Comparison of ENCODE assay signal across 8 cellular contexts in genomic region chr1:7783826-7784491, GRCh38. TPM values are rescaled to one million over a fixed set of nuclear protein-coding genes. Genes with fewer than 3 reads are reported as not detected.
DNase-seq lines count a peak whose midpoint lies in the region; ATAC-seq, FAIRE-seq and TF ChIP-seq lines count a peak whose summit lies in the region.

TSS of gene PER3 (plus strand) at chr1:7784291. CDS start at chr1:7784878, 587 bp downstream.

- peaks cover 8% of the 10 kb centered on the region for H3K9me3 Mint-ChIP-seq in WTC11

- peaks cover 42% of the 10 kb centered on the region for H3K36me3 Mint-ChIP-seq in WTC11

- H3K36me3 ChIP-seq in A673 (ENCODE audit: insufficient read depth, low read length, poor library complexity, severe bottlenecking) = peaks cover 13% of the 10 kb centered on the region
- H3K36me3 ChIP-seq in bronchial epithelial cell (ENCODE audit: control insufficient read depth, insufficient read depth, low read length) = peaks cover 3% of the 10 kb centered on the region
- no peaks in the 10 kb centered on the region for H3K36me3 ChIP-seq in small intestine (ENCODE audit: control insufficient read depth in 2 of 2, insufficient read depth in 2 of 2, low read length in 2 of 2)

- peak within 1 kb of the TSS; percentile 57 for H3K4me3 ChIP-seq in A673 (ENCODE audit: low read depth, low read length, poor library complexity, severe bottlenecking)
- peak within 1 kb of the TSS; percentile 48 for H3K4me3 ChIP-seq in bronchial epithelial cell (ENCODE audit: low read depth, low read length)
- peak within 1 kb of the TSS; percentile 33 to 58 for H3K4me3 ChIP-seq in small intestine (ENCODE audit: low read depth in 1 of 2, low read length in 2 of 2)

- no peak within 1 kb of the TSS for H3K27ac Mint-ChIP-seq in WTC11

- intact Hi-C loops in A673 (cut with micrococcal nuclease; ENCODE audit: unreplicated experiment) = no loop called here

- no peak for FAIRE-seq in bronchial epithelial cell (lab: Jason Lieb, UNC)
- FAIRE-seq in small intestine (lab: Jason Lieb, UNC) = no peak

- H3K9me3 ChIP-seq in A673 (ENCODE audit: low read depth, low read length, poor library complexity, severe bottlenecking) (no peaks in the 10 kb centered on the region), small intestine (ENCODE audit: control insufficient read depth, low read depth) (no peaks in the 10 kb centered on the region)

- TF ChIP-seq CTCF in A673 (conservative IDR thresholded peaks at IDR 0.05; ENCODE audit: low read depth, low read length) (no peak), WTC11 (IDR thresholded peaks at IDR 0.05) (no peak), bronchial epithelial cell (IDR thresholded peaks at IDR 0.05; ENCODE audit: insufficient read depth, low read length, severe bottlenecking) (no peak)

- no TSS peak for BruUV-seq in A673 (replicated peaks; lab: Mats Ljungman, UMichigan)

- ATAC-seq in GM18861 (IDR thresholded peaks at IDR 0.05; ENCODE audit: unreplicated experiment) (peak; percentile 82), HG03095 (IDR thresholded peaks at IDR 0.05; ENCODE audit: unreplicated experiment) (peak; percentile 91), WTC11 (peak; percentile 98)

- CTCF ChIA-PET in A673 (lab: Charles Lee) = no interaction called here
- CTCF ChIA-PET in WTC11 (lab: Charles Lee) = interaction anchor here (0.6 to 1.3 kb wide), 5 partner anchors 24 to 102 kb away, joined by 3 to 8 read pairs (median 4); no protein-coding TSS in a partner anchor

- peaks cover 10% of the 10 kb centered on the region for H3K4me1 Mint-ChIP-seq in WTC11

- DNase-seq in A673 (ENCODE audit: low spot score) (peak; percentile 97), NCI-H2171 treated with DMSO at 0.1 percent for 48 hours (lab: John Stamatoyannopoulos, UW) (peak; percentile 93), WTC11 (ENCODE audit: low spot score) (peak; percentile 96), bronchial epithelial cell (ENCODE audit: low read depth) (peak; percentile 82), iPS-NIHi7 (ENCODE audit: extremely low spot score) (peak; percentile 98), small intestine (peak; percentile 96)

- peaks cover 5% of the 10 kb centered on the region for H3K4me1 ChIP-seq in A673 (ENCODE audit: insufficient read depth, low read length, poor library complexity, severe bottlenecking)
- peaks cover 3 to 9% of the 10 kb centered on the region in 2 donors for H3K4me1 ChIP-seq in small intestine (ENCODE audit: control insufficient read depth in 2 of 2, insufficient read depth in 1 of 2, low read depth in 1 of 2, low read length in 1 of 2)

- peak within 1 kb of the TSS; percentile 74 for H3K4me3 Mint-ChIP-seq in WTC11

- POLR2A ChIA-PET in A673 (lab: Charles Lee; ENCODE audit: low non-redundant PET) = no interaction called here
- POLR2A ChIA-PET in WTC11 (lab: Charles Lee) = interaction anchor here (0.7 kb wide), 1 partner anchor 12 kb away, joined by 3 read pairs; no protein-coding TSS in a partner anchor

- H3K27me3 ChIP-seq in A673 (replicated peaks; ENCODE audit: insufficient read depth, low read depth, low read length, poor library complexity) (no peaks in the 10 kb centered on the region), bronchial epithelial cell (ENCODE audit: control insufficient read depth, insufficient read depth, low read length) (no peaks in the 10 kb centered on the region), small intestine (ENCODE audit: control insufficient read depth in 2 of 2, insufficient read depth in 2 of 2, low read length in 2 of 2) (no peaks in the 10 kb centered on the region)

- H3K27me3 Mint-ChIP-seq in WTC11 (ENCODE audit: low read depth) = peaks cover 14% of the 10 kb centered on the region

- WGBS in small intestine, 3 donors = 1 to 3% (median 1%) methylated on average over 48 to 90 of the region's 90 CpGs

- H3K27ac ChIP-seq in A673 (ENCODE audit: low read depth, low read length, poor library complexity, severe bottlenecking) (peak within 1 kb of the TSS; percentile 57), small intestine (ENCODE audit: low read depth in 1 of 2, low read length in 1 of 2) (peak within 1 kb of the TSS; percentile 84 to 87)

TF ChIP-seq in WTC11, 78 proteins besides CTCF, POLR2A, EP300 and RAD21 (continues in another document):
- TF ChIP-seq E2F4 (CRISPR knock-in tag; IDR thresholded peaks at IDR 0.05; ENCODE audit: borderline replicate concordance, low read depth) (no peak), ZNF219 (CRISPR knock-in tag; IDR thresholded peaks at IDR 0.05; ENCODE audit: borderline replicate concordance) (peak; percentile 56; the same call in 1 of the 2 replicates), FOXP4 (CRISPR knock-in tag; IDR thresholded peaks at IDR 0.05) (peak; percentile 95), ZNF232 (CRISPR knock-in tag; IDR thresholded peaks at IDR 0.05) (peak; percentile 41; the same call in 1 of the 2 replicates), USF2 (CRISPR knock-in tag; IDR thresholded peaks at IDR 0.05) (peak; percentile 64), ERG (CRISPR knock-in tag; IDR thresholded peaks at IDR 0.05) (no peak), FOXK1 (CRISPR knock-in tag; IDR thresholded peaks at IDR 0.05) (peak; percentile 40; the same call in 1 of the 2 replicates), TEAD4 (CRISPR knock-in tag; IDR thresholded peaks at IDR 0.05) (no peak), JUN (CRISPR knock-in tag; IDR thresholded peaks at IDR 0.05) (peak; percentile 91; the same call in 1 of the 2 replicates), NR3C1 (CRISPR knock-in tag; conservative IDR thresholded peaks at IDR 0.05; ENCODE audit: low read depth) (peak; percentile 88; the same call in 1 of the 2 replicates)

RNA-seq across cellular contexts. Expression of gene PER3, which starts in this region (rescaled TPM):
- total RNA-seq in A673 (2021) = 4.1 and 7.5 TPM in 2 replicates
- 8.5 to 11.1 TPM (median 9.9 TPM) in 3 replicates for total RNA-seq in WTC11 (2021)
- total RNA-seq in bronchial epithelial cell = 4.5 and 6.8 TPM in 2 replicates
- polyA plus RNA-seq in small intestine = 1 to 10 TPM; 3.1 to 4.9 (median 3.9) TPM

Comparison
In these comparisons a context has a peak if more than half of its experiments do, and no peak if none do; other contexts are left out.
1. Peak in every context shown above with its lines: DNase-seq, ATAC-seq, H3K4me3 ChIP-seq and H3K27ac ChIP-seq.